In the genomic region with DNA sequence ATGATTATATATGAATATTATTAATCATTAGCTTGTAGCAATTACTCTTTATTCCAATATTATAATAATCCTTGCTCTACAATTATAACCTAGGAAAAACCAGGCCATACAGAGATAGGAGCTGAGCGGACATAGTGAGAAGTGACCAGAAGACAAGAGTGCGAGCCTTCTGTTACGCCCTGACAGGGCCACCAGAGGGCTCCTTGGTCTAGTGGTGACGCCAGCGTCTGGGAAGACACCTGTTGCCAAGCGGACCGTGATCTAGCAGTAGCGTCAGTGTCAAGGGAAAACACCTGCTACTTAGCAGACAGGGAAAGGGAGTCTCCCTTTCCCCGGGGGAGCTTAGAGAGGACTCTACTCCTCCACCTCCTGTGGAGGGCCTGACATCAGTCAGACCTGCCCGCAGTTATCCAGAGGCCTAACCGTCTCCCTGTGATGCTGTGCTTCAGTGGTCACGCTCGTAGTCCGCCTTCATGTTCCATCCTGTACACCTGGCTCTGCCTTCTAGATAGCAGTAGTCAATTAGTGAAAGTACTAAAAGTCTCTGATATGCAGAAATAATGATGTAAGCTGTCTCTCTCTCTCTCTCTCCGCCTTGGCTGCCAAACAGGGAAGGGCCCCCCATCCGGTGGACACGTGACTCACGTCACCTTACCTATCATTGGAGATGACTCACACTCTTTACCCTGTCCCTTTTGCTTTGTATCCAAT, we compare ENCODE assay signal across 7 cellular contexts. TPM values are rescaled to one million over a fixed set of nuclear protein-coding genes. Genes with fewer than 3 reads are reported as not detected.
A peak's percentile ranks its signal among the peaks of the same experiment; 100 is the strongest.
DNase-seq lines count a peak whose midpoint lies in the region; ATAC-seq and TF ChIP-seq lines count a peak whose summit lies in the region.
"Not testable (repeated sequence)": the region's sequence is repeated elsewhere in the genome, so short reads cannot be mapped to it uniquely, and the experiment has no call there.
"Had no signal": no experiment of that assay in that cellular context is flagged by ENCODE, and none has a peak within 500 bp of the region (broad histone marks: within the 10 kb centered on the region; RNA-seq: fewer than 3 reads in every experiment).

No MANE protein-coding gene starts in this region.

- H3K27ac ChIP-seq in 22Rv1: 0 out of 2 replicates have a peak overlapping the region, but pooled peaks have one; percentile 7
- H3K27ac ChIP-seq in H9 (ENCODE audit: insufficient read length, low read depth, low read length); endodermal cell (ENCODE audit: low read depth, low read length): not testable (repeated sequence)

- DNase-seq in H9 (peak; percentile 84), NCI-H69 (lab: John Stamatoyannopoulos, UW) (peak; percentile 83), endodermal cell (peak; percentile 87)
- DNase-seq in activated CD4-positive, alpha-beta T cell treated with anti-CD3 and anti-CD28 coated beads, Interleukin-2, amount 50 U/mL, for 48 hours: peak; percentile 67 to 72
- not testable (repeated sequence) for DNase-seq in natural killer cell

- H2BK120ac ChIP-seq in H9 (ENCODE audit: low read depth, low read length, poor library complexity, severe bottlenecking): not testable (repeated sequence)

- not testable (repeated sequence) for H3K36me3 ChIP-seq in endodermal cell (ENCODE audit: control insufficient read depth, insufficient read depth, low read length)

- H4K8ac ChIP-seq in H9 (replicated peaks; ENCODE audit: insufficient read length, low read depth, low read length): not testable (repeated sequence)

- not testable (repeated sequence) for H2BK5ac ChIP-seq in H9 (ENCODE audit: insufficient read length, low read length)

- H3K23ac ChIP-seq in H9 (ENCODE audit: insufficient read length, low read depth, low read length): not testable (repeated sequence)

- not testable (repeated sequence) for H3K36me3 Mint-ChIP-seq in H9 (ENCODE audit: insufficient read depth in 1 of 3, low read depth in 3 of 3); endodermal cell (ENCODE audit: low read depth); natural killer cell

- not testable (repeated sequence) for H3K9ac ChIP-seq in H9 (ENCODE audit: extremely low read depth, insufficient read length, low read length); endodermal cell (ENCODE audit: extremely low read depth, low read length, poor library complexity, severe bottlenecking)

- H3K18ac ChIP-seq in H9 (ENCODE audit: insufficient read length, low read depth, low read length): not testable (repeated sequence)

- not testable (repeated sequence) for H3K9me3 Mint-ChIP-seq in H9, endodermal cell, natural killer cell

- H2BK12ac ChIP-seq in H9 (ENCODE audit: insufficient read length, low read depth, low read length): not testable (repeated sequence)

- not testable (repeated sequence) for H3K9me3 ChIP-seq in H9 (ENCODE audit: control insufficient read depth, low read depth, low read length); endodermal cell (ENCODE audit: control insufficient read depth, low read length)

- not testable (repeated sequence) for H3K4ac ChIP-seq in H9 (ENCODE audit: low read depth, low read length)

- not testable (repeated sequence) for H3K4me3 ChIP-seq in endodermal cell (ENCODE audit: low read length)

- H2BK20ac ChIP-seq in H9 (ENCODE audit: low read depth, low read length, poor library complexity, severe bottlenecking): not testable (repeated sequence)

- not testable (repeated sequence) for H3K27ac Mint-ChIP-seq in H9, endodermal cell, natural killer cell

- H3K23me2 ChIP-seq in H9 (ENCODE audit: insufficient read length, low read depth, low read length, poor library complexity, severe bottlenecking): not testable (repeated sequence)

- H3K14ac ChIP-seq in H9 (ENCODE audit: insufficient read depth, low read length): not testable (repeated sequence)

- not testable (repeated sequence) for H2BK15ac ChIP-seq in H9 (ENCODE audit: low read depth, low read length)

- H3K4me3 Mint-ChIP-seq in H9, endodermal cell, natural killer cell: not testable (repeated sequence)

- not testable (repeated sequence) for H3K56ac ChIP-seq in H9 (ENCODE audit: insufficient read length, low read depth, low read length)

- peak; percentile 75 for TF ChIP-seq CTCF in 22Rv1 (IDR thresholded peaks at IDR 0.05)
- peak; percentile 74 for TF ChIP-seq CTCF in H9 (conservative IDR thresholded peaks at IDR 0.05)
- TF ChIP-seq CTCF in endodermal cell (conservative IDR thresholded peaks at IDR 0.05): peak; percentile 83
- peak; percentile 8 for TF ChIP-seq CTCF in natural killer cell (IDR thresholded peaks at IDR 0.05)

- no CpG with 5 or more reads among the region's 18 CpGs for WGBS in H9 (ENCODE audit: extremely low coverage, insufficient read length, low lambda C conversion rate)
- 57 to 64% methylated on average over 12 to 17 of the region's 18 CpGs for WGBS in endodermal cell (ENCODE audit: insufficient coverage in 1 of 2, insufficient read length in 1 of 2), 2 experiments

- H3K4me1 Mint-ChIP-seq in H9: peaks cover 11 to 17% of the 10 kb centered on the region in 2 experiments
- H3K4me1 Mint-ChIP-seq in endodermal cell, natural killer cell: not testable (repeated sequence)

- H4K5ac ChIP-seq in H9 (ENCODE audit: insufficient read length, low read depth, low read length): not testable (repeated sequence)

- H3K4me2 ChIP-seq in H9 (ENCODE audit: insufficient read depth, insufficient read length, low read length): not testable (repeated sequence)

- not testable (repeated sequence) for H2AK5ac ChIP-seq in H9 (ENCODE audit: insufficient read length, low read length)

- intact Hi-C loops in natural killer cell (cut with micrococcal nuclease): not testable (repeated sequence)

- H3K27me3 Mint-ChIP-seq in H9 (ENCODE audit: low read depth): peaks cover 22% of the 10 kb centered on the region
- H3K27me3 Mint-ChIP-seq in endodermal cell (ENCODE audit: insufficient read depth); natural killer cell (ENCODE audit: low read depth in 2 of 2): not testable (repeated sequence)

- H3K79me1 ChIP-seq in H9 (ENCODE audit: insufficient read depth, low read depth, low read length, poor library complexity, severe bottlenecking): not testable (repeated sequence)

- not testable (repeated sequence) for H3K27me3 ChIP-seq in H9 (ENCODE audit: insufficient read depth, low read length); endodermal cell (ENCODE audit: control insufficient read depth, insufficient read depth, low read length, poor library complexity, severe bottlenecking)

- ATAC-seq in natural killer cell: not testable (repeated sequence)

- not testable (repeated sequence) for H3T11ph ChIP-seq in H9 (ENCODE audit: low read length)

- H2AFZ ChIP-seq in H9 (ENCODE audit: low read length): not testable (repeated sequence)

- H3K4me1 ChIP-seq in H9 (ENCODE audit: insufficient read depth, low read length); endodermal cell (ENCODE audit: control insufficient read depth, insufficient read depth, low read length): not testable (repeated sequence)

- H4K20me1 ChIP-seq in H9 (ENCODE audit: control insufficient read depth, insufficient read depth, insufficient read length): not testable (repeated sequence)

- not testable (repeated sequence) for H3K79me2 ChIP-seq in H9 (ENCODE audit: insufficient read depth, low read length)

- not testable (repeated sequence) for H4K91ac ChIP-seq in H9 (ENCODE audit: insufficient read length, low read depth, low read length)

RNA-seq across cellular contexts. Expression of gene LCN15, which starts 2.2 kb away (rescaled TPM):
- total RNA-seq in H9 (2021) (0.61 TPM in 1 of 2 replicates, not detected in the other), endodermal cell (1 to 10 TPM in 1 of 2 donors, under 1 TPM in 1; 0.51 to 1.2 TPM), natural killer cell (not detected)
- 0.82 TPM for polyA plus RNA-seq in endodermal cell (2013, experiment 1 of 2)
- 0.95 TPM for polyA plus RNA-seq in endodermal cell (2013, experiment 2 of 2)
- total RNA-seq: naive thymus-derived CD8-positive, alpha-beta T cell had no signal
- polyA plus RNA-seq: naive thymus-derived CD8-positive, alpha-beta T cell had no signal

RNA-seq across cellular contexts. Expression of gene LCN8, which starts 8.5 kb away (rescaled TPM):
- not detected in 2 replicates for total RNA-seq in H9 (2021)
- not detected for total RNA-seq in endodermal cell
- polyA plus RNA-seq in endodermal cell (2013, experiment 1 of 2): not detected
- polyA plus RNA-seq in endodermal cell (2013, experiment 2 of 2): not detected
- not detected for total RNA-seq in natural killer cell
- polyA plus RNA-seq: naive thymus-derived CD8-positive, alpha-beta T cell had no signal

RNA-seq across cellular contexts. Expression of gene LCN6, which starts 18.2 kb away (rescaled TPM):
- total RNA-seq in H9 (2021) (not detected in 2 replicates), endodermal cell (not detected), natural killer cell (not detected)
- polyA plus RNA-seq in endodermal cell (2013, experiment 1 of 2): not detected
- not detected for polyA plus RNA-seq in endodermal cell (2013, experiment 2 of 2)
- total RNA-seq: naive thymus-derived CD8-positive, alpha-beta T cell had no signal
- polyA plus RNA-seq: naive thymus-derived CD8-positive, alpha-beta T cell had no signal

RNA-seq across cellular contexts. Expression of gene LCN10, which starts 23.8 kb away (rescaled TPM):
- total RNA-seq in H9 (2021) (0.75 and 1.5 TPM in 2 replicates), endodermal cell (1 to 10 TPM in 1 of 2 donors, under 1 TPM in 1; 0.91 to 1.1 TPM), natural killer cell (not detected)
- 0.07 TPM for polyA plus RNA-seq in endodermal cell (2013, experiment 1 of 2)
- 0.17 TPM for polyA plus RNA-seq in endodermal cell (2013, experiment 2 of 2)

RNA-seq across cellular contexts. Expression of gene TMEM141, which starts 24.6 kb away (rescaled TPM):
- total RNA-seq in H9 (2021): 55.2 and 58.9 TPM in 2 replicates
- 100 to 1,000 TPM; 215 to 339 TPM for total RNA-seq in endodermal cell
- 60.9 TPM for polyA plus RNA-seq in endodermal cell (2013, experiment 1 of 2)
- polyA plus RNA-seq in endodermal cell (2013, experiment 2 of 2): 57.1 TPM
- 10 to 100 TPM; 22.4 to 26.9 (median 26.6) TPM for total RNA-seq in natural killer cell

Comparison
In these comparisons a context has a peak if more than half of its experiments do, and no peak if none do; other contexts are left out.
1. CTCF ChIP-seq: peak in every context shown above with its lines; median percentile 83 in endodermal cell; 75 in 22Rv1; 74 in H9; 8 in natural killer cell.